8 cellular contexts compared by ENCODE assay signal in the genomic region with DNA sequence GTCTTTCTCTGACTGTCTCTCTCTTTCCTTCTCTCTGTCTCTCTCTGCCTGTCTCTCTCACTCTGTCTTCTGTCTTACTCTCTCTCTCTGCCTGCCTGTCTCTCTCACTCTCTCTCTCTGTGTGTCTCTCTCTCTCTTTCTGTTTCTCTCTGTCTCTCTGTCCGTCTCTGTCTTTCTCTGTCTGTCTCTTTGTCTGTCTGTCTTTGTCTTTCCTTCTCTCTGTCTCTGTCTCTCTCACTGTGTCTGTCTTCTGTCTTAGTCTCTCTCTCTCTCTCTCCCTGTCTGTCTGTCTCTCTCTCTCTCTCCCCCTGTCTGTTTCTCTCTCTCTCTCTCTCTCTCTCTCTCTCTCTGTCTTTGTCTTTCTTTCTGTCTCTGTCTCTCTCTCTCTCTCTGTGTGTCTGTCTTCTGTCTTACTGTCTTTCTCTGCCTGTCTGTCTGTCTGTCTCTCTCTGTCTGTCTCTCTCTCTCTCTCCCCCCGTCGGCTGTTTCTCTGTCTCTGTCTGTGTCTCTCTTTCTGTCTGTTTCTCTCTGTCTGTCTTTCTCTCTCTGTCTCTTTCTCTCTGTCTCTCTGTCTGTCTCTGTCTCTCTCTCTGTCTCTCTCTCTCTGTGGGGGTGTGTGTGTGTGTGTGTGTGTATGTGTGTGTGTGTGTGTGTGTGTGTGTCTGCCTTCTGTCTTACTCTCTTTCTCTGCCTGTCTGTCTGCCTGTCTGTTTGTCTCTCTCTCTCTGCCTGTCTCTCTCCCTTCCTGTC.
DNase-seq lines count a peak whose midpoint lies in the region; ATAC-seq and TF ChIP-seq lines count a peak whose summit lies in the region.
"Not testable (repeated sequence)": the region's sequence is repeated elsewhere in the genome, so short reads cannot be mapped to it uniquely, and the experiment has no call there.

No MANE protein-coding gene starts in this region.

- H3K27ac Mint-ChIP-seq in activated CD4-positive, alpha-beta T cell treated with anti-CD3 and anti-CD28 coated beads for 36 hours, result not testable (repeated sequence)

- not testable (repeated sequence) for H3K27me3 Mint-ChIP-seq in activated CD4-positive, alpha-beta T cell treated with anti-CD3 and anti-CD28 coated beads for 36 hours

- no CpG with 5 or more reads among the region's 3 CpGs for WGBS in heart right ventricle, 2 donors

- H3K36me3 Mint-ChIP-seq in activated CD4-positive, alpha-beta T cell treated with anti-CD3 and anti-CD28 coated beads for 36 hours (ENCODE audit: low read depth), result not testable (repeated sequence)

- H3K9me3 ChIP-seq in heart right ventricle, gastrocnemius medialis: not testable (repeated sequence)

- not testable (repeated sequence) for H3K4me1 Mint-ChIP-seq in activated CD4-positive, alpha-beta T cell treated with anti-CD3 and anti-CD28 coated beads for 36 hours

- peak; percentile 84 for ATAC-seq in GM18498 (IDR thresholded peaks at IDR 0.05; ENCODE audit: unreplicated experiment)
- ATAC-seq in GM19328 (IDR thresholded peaks at IDR 0.05; ENCODE audit: unreplicated experiment), result peak; percentile 81
- peak; percentile 75 for ATAC-seq in GM21786 (IDR thresholded peaks at IDR 0.05; ENCODE audit: unreplicated experiment)
- ATAC-seq in HG02981 (IDR thresholded peaks at IDR 0.05; ENCODE audit: unreplicated experiment), result peak; percentile 75
- ATAC-seq in HG03439 (IDR thresholded peaks at IDR 0.05; ENCODE audit: unreplicated experiment), result peak; percentile 82
- peak; percentile 72 for ATAC-seq in activated CD4-positive, alpha-beta T cell treated with anti-CD3 and anti-CD28 coated beads for 36 hours
- peak; percentile 91 to 98 (median 95) for ATAC-seq in heart right ventricle
- peak; percentile 92 to 98 for ATAC-seq in gastrocnemius medialis

- TF ChIP-seq CTCF in heart right ventricle (IDR thresholded peaks at IDR 0.05); gastrocnemius medialis (IDR thresholded peaks at IDR 0.05 in 4 of 5, conservative IDR thresholded peaks at IDR 0.05 in 1 of 5): not testable (repeated sequence)

- not testable (repeated sequence) for H3K4me1 ChIP-seq in heart right ventricle, gastrocnemius medialis

- DNase-seq in activated CD4-positive, alpha-beta T cell treated with anti-CD3 and anti-CD28 coated beads for 36 hours; heart right ventricle; gastrocnemius medialis: not testable (repeated sequence)

- H3K4me3 ChIP-seq in heart right ventricle, gastrocnemius medialis: not testable (repeated sequence)

- intact Hi-C loops in activated CD4-positive, alpha-beta T cell treated with anti-CD3 and anti-CD28 coated beads for 36 hours (cut with DNase I, micrococcal nuclease); heart right ventricle (cut with DNase I); gastrocnemius medialis (cut with DNase I; ENCODE audit: low total_unique reads): not testable (repeated sequence)

- TF ChIP-seq POLR2A in gastrocnemius medialis (IDR thresholded peaks at IDR 0.05), result not testable (repeated sequence)

- H3K36me3 ChIP-seq in heart right ventricle, gastrocnemius medialis: not testable (repeated sequence)

- in situ Hi-C loops in gastrocnemius medialis (cut with MboI; ENCODE audit: low sequenced_read_pairs in 4 of 4), result not testable (repeated sequence)

- CTCF ChIA-PET in activated CD4-positive, alpha-beta T cell treated with anti-CD3 and anti-CD28 coated beads for 36 hours (lab: Charles Lee), result not testable (repeated sequence)

- H3K27ac ChIP-seq in heart right ventricle, gastrocnemius medialis: not testable (repeated sequence)

- not testable (repeated sequence) for H3K9me3 Mint-ChIP-seq in activated CD4-positive, alpha-beta T cell treated with anti-CD3 and anti-CD28 coated beads for 36 hours (ENCODE audit: low read depth)

- H3K4me3 Mint-ChIP-seq in activated CD4-positive, alpha-beta T cell treated with anti-CD3 and anti-CD28 coated beads for 36 hours, result not testable (repeated sequence)

- POLR2A ChIA-PET in activated CD4-positive, alpha-beta T cell treated with anti-CD3 and anti-CD28 coated beads for 36 hours (lab: Charles Lee), result not testable (repeated sequence)

- not testable (repeated sequence) for H3K27me3 ChIP-seq in heart right ventricle, gastrocnemius medialis
